7 cellular contexts compared by ENCODE assay signal in genomic region chr4:124275-125081, GRCh38. TPM values are rescaled to one million over a fixed set of nuclear protein-coding genes. Genes with fewer than 3 reads are reported as not detected.
DNase-seq lines count a peak whose midpoint lies in the region; ATAC-seq and TF ChIP-seq lines count a peak whose summit lies in the region.

Gene ZNF718, plus strand, starts transcription at chr4:124501. Its CDS starts 170 bp downstream, at chr4:124671.

- peak within 1 kb of the TSS; percentile 90 to 93 for H3K4me3 ChIP-seq in cardiac fibroblast (replicated peaks in 1 of 2; ENCODE audit: low read depth in 2 of 2, low read length in 2 of 2)

- TF ChIP-seq CTCF in WTC11 (IDR thresholded peaks at IDR 0.05) (no peak), cardiac fibroblast (IDR thresholded peaks at IDR 0.05; ENCODE audit: low read depth, low read length) (no peak)

- H3K27ac Mint-ChIP-seq in WTC11: peak within 1 kb of the TSS; percentile 100

- H3K27me3 Mint-ChIP-seq in WTC11 (ENCODE audit: low read depth): peaks cover 14% of the 10 kb centered on the region

- peaks cover 19% of the 10 kb centered on the region for H3K36me3 Mint-ChIP-seq in WTC11

- POLR2A ChIA-PET in WTC11 (lab: Charles Lee): interaction anchor here (0.6 to 2.7 kb wide), 9 partner anchors 10 to 180 kb away, joined by 3 to 9 read pairs (median 5); partner anchors contain the start of genes ZNF595 and ZNF732

- CTCF ChIA-PET in WTC11 (lab: Charles Lee): interaction anchor here (0.7 to 2.3 kb wide), 5 partner anchors 16 to 119 kb away, joined by 3 to 20 read pairs (median 4); partner anchors contain the start of gene ZNF595

- peak; percentile 62 for DNase-seq in NCI-H2107 (lab: John Stamatoyannopoulos, UW)
- peak; percentile 97 for DNase-seq in WTC11 (ENCODE audit: low spot score)
- peak; percentile 98 to 99 for DNase-seq in cardiac fibroblast (ENCODE audit: low read depth in 2 of 2)
- DNase-seq in iPS-NIHi7 (ENCODE audit: extremely low spot score): peak; percentile 99
- peak; percentile 93 for DNase-seq in smooth muscle cell of the brain vasculature (ENCODE audit: low read depth, low spot score)

- H3K4me1 Mint-ChIP-seq in WTC11: peaks cover 7% of the 10 kb centered on the region

- ATAC-seq in GM18517 (IDR thresholded peaks at IDR 0.05; ENCODE audit: unreplicated experiment) (peak; percentile 99), HG03039 (IDR thresholded peaks at IDR 0.05; ENCODE audit: unreplicated experiment) (peak; percentile 99), WTC11 (peak; percentile 98)

- peak within 1 kb of the TSS; percentile 99 for H3K4me3 Mint-ChIP-seq in WTC11

- H3K9me3 Mint-ChIP-seq in WTC11: peaks cover 12% of the 10 kb centered on the region

TF ChIP-seq in WTC11, 78 proteins besides CTCF, POLR2A, EP300 and RAD21 (continues in another document):
- TF ChIP-seq AR (CRISPR knock-in tag; IDR thresholded peaks at IDR 0.05) (no peak), ZNF121 (CRISPR knock-in tag; IDR thresholded peaks at IDR 0.05) (no peak), ELF4 (CRISPR knock-in tag; IDR thresholded peaks at IDR 0.05; ENCODE audit: low read depth) (no peak), ZNF671 (CRISPR knock-in tag; IDR thresholded peaks at IDR 0.05) (no peak), PRRX2 (CRISPR knock-in tag; IDR thresholded peaks at IDR 0.05) (no peak), FOXP4 (CRISPR knock-in tag; IDR thresholded peaks at IDR 0.05) (peak; percentile 55; the same call in 1 of the 2 replicates), ZNF423 (CRISPR knock-in tag; IDR thresholded peaks at IDR 0.05) (no peak), FOXJ3 (CRISPR knock-in tag; IDR thresholded peaks at IDR 0.05; ENCODE audit: borderline replicate concordance) (no peak), ZNF232 (CRISPR knock-in tag; IDR thresholded peaks at IDR 0.05) (peak; percentile 76; the same call in 1 of the 2 replicates), ETV6 (CRISPR knock-in tag; IDR thresholded peaks at IDR 0.05) (peak; percentile 74; the same call in 1 of the 2 replicates)
- TF ChIP-seq, protein P1, sequence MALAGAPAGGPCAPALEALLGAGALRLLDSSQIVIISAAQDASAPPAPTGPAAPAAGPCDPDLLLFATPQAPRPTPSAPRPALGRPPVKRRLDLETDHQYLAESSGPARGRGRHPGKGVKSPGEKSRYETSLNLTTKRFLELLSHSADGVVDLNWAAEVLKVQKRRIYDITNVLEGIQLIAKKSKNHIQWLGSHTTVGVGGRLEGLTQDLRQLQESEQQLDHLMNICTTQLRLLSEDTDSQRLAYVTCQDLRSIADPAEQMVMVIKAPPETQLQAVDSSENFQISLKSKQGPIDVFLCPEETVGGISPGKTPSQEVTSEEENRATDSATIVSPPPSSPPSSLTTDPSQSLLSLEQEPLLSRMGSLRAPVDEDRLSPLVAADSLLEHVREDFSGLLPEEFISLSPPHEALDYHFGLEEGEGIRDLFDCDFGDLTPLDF (CRISPR knock-in tag; IDR thresholded peaks at IDR 0.05): no peak
- TF ChIP-seq, protein P2, sequence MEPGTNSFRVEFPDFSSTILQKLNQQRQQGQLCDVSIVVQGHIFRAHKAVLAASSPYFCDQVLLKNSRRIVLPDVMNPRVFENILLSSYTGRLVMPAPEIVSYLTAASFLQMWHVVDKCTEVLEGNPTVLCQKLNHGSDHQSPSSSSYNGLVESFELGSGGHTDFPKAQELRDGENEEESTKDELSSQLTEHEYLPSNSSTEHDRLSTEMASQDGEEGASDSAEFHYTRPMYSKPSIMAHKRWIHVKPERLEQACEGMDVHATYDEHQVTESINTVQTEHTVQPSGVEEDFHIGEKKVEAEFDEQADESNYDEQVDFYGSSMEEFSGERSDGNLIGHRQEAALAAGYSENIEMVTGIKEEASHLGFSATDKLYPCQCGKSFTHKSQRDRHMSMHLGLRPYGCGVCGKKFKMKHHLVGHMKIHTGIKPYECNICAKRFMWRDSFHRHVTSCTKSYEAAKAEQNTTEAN (CRISPR knock-in tag; IDR thresholded peaks at IDR 0.05): no peak
- TF ChIP-seq, protein P3, sequence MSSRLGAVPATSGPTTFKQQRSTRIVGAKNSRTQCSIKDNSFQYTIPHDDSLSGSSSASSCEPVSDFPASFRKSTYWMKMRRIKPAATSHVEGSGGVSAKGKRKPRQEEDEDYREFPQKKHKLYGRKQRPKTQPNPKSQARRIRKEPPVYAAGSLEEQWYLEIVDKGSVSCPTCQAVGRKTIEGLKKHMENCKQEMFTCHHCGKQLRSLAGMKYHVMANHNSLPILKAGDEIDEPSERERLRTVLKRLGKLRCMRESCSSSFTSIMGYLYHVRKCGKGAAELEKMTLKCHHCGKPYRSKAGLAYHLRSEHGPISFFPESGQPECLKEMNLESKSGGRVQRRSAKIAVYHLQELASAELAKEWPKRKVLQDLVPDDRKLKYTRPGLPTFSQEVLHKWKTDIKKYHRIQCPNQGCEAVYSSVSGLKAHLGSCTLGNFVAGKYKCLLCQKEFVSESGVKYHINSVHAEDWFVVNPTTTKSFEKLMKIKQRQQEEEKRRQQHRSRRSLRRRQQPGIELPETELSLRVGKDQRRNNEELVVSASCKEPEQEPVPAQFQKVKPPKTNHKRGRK (CRISPR knock-in tag; IDR thresholded peaks at IDR 0.05; ENCODE audit: borderline replicate concordance): no peak
- TF ChIP-seq, protein P4, sequence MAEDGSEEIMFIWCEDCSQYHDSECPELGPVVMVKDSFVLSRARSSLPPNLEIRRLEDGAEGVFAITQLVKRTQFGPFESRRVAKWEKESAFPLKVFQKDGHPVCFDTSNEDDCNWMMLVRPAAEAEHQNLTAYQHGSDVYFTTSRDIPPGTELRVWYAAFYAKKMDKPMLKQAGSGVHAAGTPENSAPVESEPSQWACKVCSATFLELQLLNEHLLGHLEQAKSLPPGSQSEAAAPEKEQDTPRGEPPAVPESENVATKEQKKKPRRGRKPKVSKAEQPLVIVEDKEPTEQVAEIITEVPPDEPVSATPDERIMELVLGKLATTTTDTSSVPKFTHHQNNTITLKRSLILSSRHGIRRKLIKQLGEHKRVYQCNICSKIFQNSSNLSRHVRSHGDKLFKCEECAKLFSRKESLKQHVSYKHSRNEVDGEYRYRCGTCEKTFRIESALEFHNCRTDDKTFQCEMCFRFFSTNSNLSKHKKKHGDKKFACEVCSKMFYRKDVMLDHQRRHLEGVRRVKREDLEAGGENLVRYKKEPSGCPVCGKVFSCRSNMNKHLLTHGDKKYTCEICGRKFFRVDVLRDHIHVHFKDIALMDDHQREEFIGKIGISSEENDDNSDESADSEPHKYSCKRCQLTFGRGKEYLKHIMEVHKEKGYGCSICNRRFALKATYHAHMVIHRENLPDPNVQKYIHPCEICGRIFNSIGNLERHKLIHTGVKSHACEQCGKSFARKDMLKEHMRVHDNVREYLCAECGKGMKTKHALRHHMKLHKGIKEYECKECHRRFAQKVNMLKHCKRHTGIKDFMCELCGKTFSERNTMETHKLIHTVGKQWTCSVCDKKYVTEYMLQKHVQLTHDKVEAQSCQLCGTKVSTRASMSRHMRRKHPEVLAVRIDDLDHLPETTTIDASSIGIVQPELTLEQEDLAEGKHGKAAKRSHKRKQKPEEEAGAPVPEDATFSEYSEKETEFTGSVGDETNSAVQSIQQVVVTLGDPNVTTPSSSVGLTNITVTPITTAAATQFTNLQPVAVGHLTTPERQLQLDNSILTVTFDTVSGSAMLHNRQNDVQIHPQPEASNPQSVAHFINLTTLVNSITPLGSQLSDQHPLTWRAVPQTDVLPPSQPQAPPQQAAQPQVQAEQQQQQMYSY (CRISPR knock-in tag; IDR thresholded peaks at IDR 0.05): no peak

RNA-seq across cellular contexts. Expression of gene ZNF718, which starts in this region (rescaled TPM):
- 11.8 to 12.5 TPM (median 12.0 TPM) in 3 replicates for total RNA-seq in WTC11 (2021)

Comparison
In these comparisons a context has a peak if more than half of its experiments do, and no peak if none do; other contexts are left out.
1. Peak in every context shown above with its lines: DNase-seq, ATAC-seq and H3K4me3 ChIP-seq.